1 cellular context compared by ENCODE assay signal in the genomic region with DNA sequence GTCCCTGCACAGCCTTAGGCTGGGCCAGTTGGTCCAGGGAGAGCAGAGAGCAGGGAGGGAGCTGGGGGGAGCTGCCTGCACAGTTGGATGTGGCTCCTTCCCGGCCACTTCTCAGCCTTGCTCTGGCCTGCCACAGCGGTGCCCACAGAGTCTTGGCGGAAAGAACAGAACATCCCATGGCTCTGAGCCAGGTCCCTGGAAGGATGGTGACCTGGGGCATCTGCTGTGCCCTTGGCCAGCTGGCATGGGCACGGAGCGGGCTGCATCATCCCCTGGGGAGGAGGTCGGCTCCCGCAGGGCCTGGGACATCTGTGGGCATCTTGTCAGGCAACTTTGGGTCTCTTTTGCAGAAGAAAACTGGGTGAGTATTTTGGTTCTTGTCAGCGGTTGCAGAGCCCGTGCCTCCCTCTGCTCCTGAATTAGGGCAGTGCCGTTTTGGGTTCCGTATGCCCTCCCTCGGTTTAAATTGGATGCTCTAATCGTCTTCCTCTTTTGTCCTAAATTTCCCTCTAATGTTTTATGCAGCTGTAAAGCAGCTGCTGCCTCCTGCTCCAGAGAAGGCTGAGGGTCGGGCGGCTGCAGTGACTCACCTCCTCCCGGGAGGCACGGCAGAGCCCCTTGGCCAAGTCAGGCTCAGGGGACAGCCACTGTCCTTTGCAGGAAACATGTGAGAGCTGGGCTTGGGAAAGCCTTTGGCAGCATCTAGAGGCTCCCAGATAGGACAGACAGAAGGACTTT.
TF ChIP-seq lines count a peak whose summit lies in the region.

No MANE protein-coding gene starts in this region.

TF ChIP-seq in HepG2, 621 proteins besides CTCF, POLR2A, EP300 and RAD21:
- no peak for TF ChIP-seq ZSCAN31 (CRISPR knock-in tag; IDR thresholded peaks at IDR 0.05; ENCODE audit: low read depth)
- TF ChIP-seq HNRNPLL (IDR thresholded peaks at IDR 0.05; ENCODE audit: low read depth, low read length, poor library complexity, severe bottlenecking), result peak; percentile 21
- TF ChIP-seq, protein P1, sequence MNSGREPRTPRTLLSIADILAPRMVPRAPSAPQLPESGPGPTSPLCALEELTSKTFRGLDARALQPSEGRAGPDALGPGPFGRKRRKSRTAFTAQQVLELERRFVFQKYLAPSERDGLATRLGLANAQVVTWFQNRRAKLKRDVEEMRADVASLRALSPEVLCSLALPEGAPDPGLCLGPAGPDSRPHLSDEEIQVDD (CRISPR knock-in tag; IDR thresholded peaks at IDR 0.05; ENCODE audit: borderline replicate concordance), result no peak
- 0 out of 2 replicates have a peak, but pooled peaks have one; percentile 37 for TF ChIP-seq HNRNPL (IDR thresholded peaks at IDR 0.05; ENCODE audit: low read depth, low read length)
